ENCODE assay signal across 34 cellular contexts in the genomic region with DNA sequence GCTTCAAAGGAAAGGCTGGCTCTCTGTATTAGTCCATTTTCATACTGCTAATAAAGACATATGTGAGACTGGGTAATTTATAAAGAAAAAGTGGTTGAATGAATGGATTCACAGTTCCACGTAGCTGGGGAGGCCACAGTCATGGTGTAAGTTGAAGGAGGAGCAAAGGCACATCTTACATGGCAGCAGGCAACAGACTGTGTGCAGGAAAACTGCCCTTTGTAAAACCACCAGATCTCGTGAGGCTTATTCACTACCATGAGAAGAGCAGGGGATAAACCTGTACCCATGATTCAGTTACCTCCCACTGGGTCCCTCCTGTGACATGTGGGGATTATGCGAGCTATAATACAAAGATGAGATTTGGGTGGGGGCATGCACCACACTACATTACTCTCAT.
"Had no signal": no experiment of that assay in that cellular context is flagged by ENCODE, and none has a peak within 500 bp of the region (broad histone marks: within the 10 kb centered on the region; RNA-seq: fewer than 3 reads in every experiment).

No MANE protein-coding gene starts in this region.

- DNase-seq: Karpas-422, Kasumi-1, MG63, MM.1S, MV-4-11, NCI-H1048, NCI-H1092, NCI-H1092 treated with DMSO at 0.1 percent for 48 hours, NCI-H1105, NCI-H1105 treated with DMSO at 0.1 percent for 48 hours, NCI-H1417, NCI-H1417 treated with DMSO at 0.1 percent for 48 hours, NCI-H1436, NCI-H1436 treated with DMSO at 0.1 percent for 48 hours, NCI-H146, NCI-H1694, NCI-H1694 treated with DMSO at 0.1 percent for 48 hours, NCI-H187, NCI-H187 treated with DMSO at 0.1 percent for 48 hours, NCI-H1930, NCI-H2029, NCI-H2029 treated with DMSO at 0.1 percent for 48 hours, NCI-H2081, NCI-H2081 treated with DMSO at 0.1 percent for 48 hours, NCI-H2107, NCI-H2171, NCI-H2171 treated with DMSO at 0.1 percent for 48 hours, NCI-H2227 treated with DMSO at 0.1 percent for 48 hours, NCI-H226, NCI-H345, NCI-H446, NCI-H446 treated with DMSO at 0.1 percent for 48 hours, NCI-H510A, NCI-H510A treated with DMSO at 0.1 percent for 48 hours had no signal

- H3K9me3 ChIP-seq: MG63 had no signal

- H3K27me3 ChIP-seq: MG63 had no signal

- H3K36me3 ChIP-seq: MG63 had no signal

- H3K4me3 ChIP-seq: MG63 had no signal
